ENCODE assay signal across 1 cellular context in genomic region chr5:135062216-135063055, GRCh38.
TF ChIP-seq lines count a peak whose summit lies in the region.

No MANE protein-coding gene starts in this region.

TF ChIP-seq in H1, 55 proteins besides CTCF, POLR2A, EP300 and RAD21:
- no peak for TF ChIP-seq SAP30 (IDR thresholded peaks at IDR 0.05; ENCODE audit: insufficient read depth, insufficient replicate concordance, low read length)
- TF ChIP-seq JUN (IDR thresholded peaks at IDR 0.05; ENCODE audit: low read depth, low read length), result no peak
- no peak for TF ChIP-seq GABPA (IDR thresholded peaks at IDR 0.05; ENCODE audit: borderline replicate concordance, insufficient read depth, low read length)
